In genomic region chr4:62431513-62431912, GRCh38 we compare ENCODE assay signal across 13 cellular contexts.
A peak's percentile ranks its signal among the peaks of the same experiment; 100 is the strongest.
DNase-seq lines count a peak whose midpoint lies in the region; ATAC-seq and TF ChIP-seq lines count a peak whose summit lies in the region.
"Had no signal": no experiment of that assay in that cellular context is flagged by ENCODE, and none has a peak within 500 bp of the region (broad histone marks: within the 10 kb centered on the region; RNA-seq: fewer than 3 reads in every experiment).

No MANE protein-coding gene starts in this region.

- no peak overlapping the region for H3K18ac ChIP-seq in neuronal stem cell (ENCODE audit: low read length)

- ATAC-seq in HG02884 (IDR thresholded peaks at IDR 0.05; ENCODE audit: unreplicated experiment) = peak; percentile 58
- ATAC-seq in heart right ventricle = no peak
- no peak for ATAC-seq in GM21423 (IDR thresholded peaks at IDR 0.05; ENCODE audit: unreplicated experiment)
- ATAC-seq: activated T-cell treated with anti-CD3 and anti-CD28 coated beads, Interleukin-2, amount 50 U/mL, for 4 hours; Panc1; stimulated activated memory B cell treated with anti-CD40 and anti-IgM and Interleukin-4, amounts not matched to agents 10 μg/mL and 1 μg/mL and 100 μg/mL, for 72 hours had no signal

- no peak overlapping the region for H2AK5ac ChIP-seq in neuronal stem cell (ENCODE audit: low read depth, low read length)

- intact Hi-C loops in heart right ventricle (cut with DNase I) = no loop called here

- peak overlapping the region; percentile 71 for H2AFZ ChIP-seq in neuronal stem cell (ENCODE audit: low read length)

- no peak overlapping the region for H2BK15ac ChIP-seq in neuronal stem cell (ENCODE audit: low read length)

- no peak for TF ChIP-seq CTCF in heart right ventricle (IDR thresholded peaks at IDR 0.05)

- DNase-seq in NCI-H524 (lab: John Stamatoyannopoulos, UW) (peak; percentile 2 to 58), NCI-H524 treated with DMSO at 0.1 percent for 48 hours (lab: John Stamatoyannopoulos, UW) (no peak), NCI-H748 treated with DMSO at 0.1 percent for 48 hours (lab: John Stamatoyannopoulos, UW) (peak; percentile 19), neuronal stem cell (ENCODE audit: low spot score) (no peak), heart right ventricle (no peak), NCI-H2029 treated with DMSO at 0.1 percent for 48 hours (lab: John Stamatoyannopoulos, UW) (no peak)
- DNase-seq: activated CD4-positive, CD25-positive, alpha-beta regulatory T cell treated with anti-CD3 and anti-CD28 coated beads, Interleukin-2, amount 50 U/mL, for 72 hours; activated T-cell treated with anti-CD3 and anti-CD28 coated beads, Interleukin-2, amount 50 U/mL, for 4 hours; CD4-positive, alpha-beta T cell had no signal

- no CpG with 5 or more reads among the region's 2 CpGs for WGBS in neuronal stem cell (ENCODE audit: extremely low coverage in 2 of 2, insufficient read length in 2 of 2, insufficient replicate concordance in 1 of 2), 2 donors
- WGBS in heart right ventricle, 2 donors = 65 to 83% methylated on average over 2 of the region's 2 CpGs

- no peaks in the 10 kb centered on the region for H3K79me1 ChIP-seq in neuronal stem cell (ENCODE audit: low read depth, low read length)

- H3K36me3 ChIP-seq in neuronal stem cell (replicated peaks in 1 of 2; ENCODE audit: control insufficient read depth in 2 of 2, insufficient read depth in 2 of 2, low read length in 2 of 2) = no peaks in the 10 kb centered on the region
- H3K36me3 ChIP-seq in heart right ventricle = no peaks in the 10 kb centered on the region

- H2BK12ac ChIP-seq in neuronal stem cell (ENCODE audit: low read length) = no peak overlapping the region

- H3K4ac ChIP-seq in neuronal stem cell (ENCODE audit: low read length) = peak overlapping the region; percentile 37

- H2BK5ac ChIP-seq in neuronal stem cell (ENCODE audit: low read length) = no peak overlapping the region

- H2BK120ac ChIP-seq in neuronal stem cell (ENCODE audit: low read depth, low read length) = no peak overlapping the region

- H3K4me2 ChIP-seq in neuronal stem cell (ENCODE audit: insufficient read depth, low read length, poor library complexity, severe bottlenecking) = no peak overlapping the region

- peak overlapping the region; percentile 17 for H3K14ac ChIP-seq in neuronal stem cell (ENCODE audit: low read length)

- no peak overlapping the region for H3K9ac ChIP-seq in neuronal stem cell (ENCODE audit: low read depth, low read length, poor library complexity)

- no peaks in the 10 kb centered on the region for H3K27me3 ChIP-seq in neuronal stem cell (ENCODE audit: control insufficient read depth in 3 of 3, insufficient read depth in 3 of 3, low read depth in 1 of 3, low read length in 3 of 3)
- no peaks in the 10 kb centered on the region for H3K27me3 ChIP-seq in heart right ventricle

- H3K4me1 ChIP-seq in neuronal stem cell (ENCODE audit: control insufficient read depth in 2 of 2, insufficient read depth in 1 of 2, low read depth in 1 of 2, low read length in 2 of 2) (no peaks in the 10 kb centered on the region), heart right ventricle (no peaks in the 10 kb centered on the region)

- no peak overlapping the region for H4K91ac ChIP-seq in neuronal stem cell (ENCODE audit: low read depth, low read length, poor library complexity)

- no peak overlapping the region for H3K23ac ChIP-seq in neuronal stem cell (ENCODE audit: low read depth, low read length, poor library complexity)

- H3K4me3 ChIP-seq in neuronal stem cell (ENCODE audit: low read length in 2 of 2) = no peak overlapping the region
- H3K4me3 ChIP-seq in heart right ventricle = no peak overlapping the region

- no peak overlapping the region for H4K8ac ChIP-seq in neuronal stem cell (ENCODE audit: low read depth, low read length)

- peaks cover 0 to 2% of the 10 kb centered on the region in 2 donors for H3K9me3 ChIP-seq in neuronal stem cell (replicated peaks in 1 of 2; ENCODE audit: control insufficient read depth in 2 of 2, insufficient read depth in 1 of 2, low read depth in 1 of 2, low read length in 2 of 2)
- peaks cover 0 to 23% (median 3%) of the 10 kb centered on the region in 11 donors for H3K9me3 ChIP-seq in heart right ventricle

- H3K27ac ChIP-seq in neuronal stem cell (replicated peaks; ENCODE audit: low read length) (no peak overlapping the region), heart right ventricle (no peak overlapping the region)

Comparison
In these comparisons a context has a peak if more than half of its experiments do, and no peak if none do; other contexts are left out.
1. DNase-seq: peak in NCI-H524 (2 of 2) and NCI-H748 treated with DMSO at 0.1 percent for 48 hours (single experiment); none in NCI-H524 treated with DMSO at 0.1 percent for 48 hours (single experiment), neuronal stem cell (single experiment), heart right ventricle (0 of 2) and NCI-H2029 treated with DMSO at 0.1 percent for 48 hours (single experiment).